1 cellular context compared by ENCODE assay signal in the genomic region with DNA sequence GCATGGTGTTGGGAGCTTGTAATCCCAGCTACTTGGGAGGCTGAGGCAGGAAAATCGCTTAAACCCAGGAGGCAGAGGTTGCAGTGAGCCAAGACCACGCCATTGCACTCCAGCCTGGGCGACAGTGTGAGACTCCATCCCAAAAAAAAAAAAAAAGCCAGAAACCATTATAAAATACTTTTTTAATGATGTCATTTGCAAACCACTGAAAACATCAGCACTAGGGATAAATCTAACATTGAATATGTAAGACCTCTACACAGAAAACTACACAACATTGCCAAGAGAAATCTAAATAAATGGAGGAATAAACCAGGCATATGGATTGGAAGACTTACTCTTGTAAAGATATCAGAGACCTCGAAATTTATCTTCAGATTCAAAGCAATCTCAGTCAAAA. TPM values are rescaled to one million over a fixed set of nuclear protein-coding genes. Genes with fewer than 3 reads are reported as not detected.
"Had no signal": no experiment of that assay in that cellular context is flagged by ENCODE, and none has a peak within 500 bp of the region (broad histone marks: within the 10 kb centered on the region; RNA-seq: fewer than 3 reads in every experiment).

No MANE protein-coding gene starts in this region.

RNA-seq across cellular contexts. Expression of a gene that starts 49.5 kb away (rescaled TPM):
- total RNA-seq: activated CD8-positive, alpha-beta memory T cell treated with anti-CD3 and anti-CD28 coated beads, Interleukin-2, amount 10 ng/mL, durations not matched to agents 7 days and 5 days had no signal
